Comparison of ENCODE assay signal across 2 cellular contexts in genomic region chr19:12833418-12833746, GRCh38.
TF ChIP-seq lines count a peak whose summit lies in the region.

No MANE protein-coding gene starts in this region.

TF ChIP-seq in HCT116, 20 proteins besides CTCF, POLR2A, EP300 and RAD21 (continued from another document):
- TF ChIP-seq REST (IDR thresholded peaks at IDR 0.05; ENCODE audit: low read depth) (no peak), SRF (IDR thresholded peaks at IDR 0.05; ENCODE audit: low read depth) (no peak), SP1 (IDR thresholded peaks at IDR 0.05; ENCODE audit: low read depth) (no peak; the same call in 1 of the 2 replicates), ELF1 (IDR thresholded peaks at IDR 0.05; ENCODE audit: borderline replicate concordance, low read depth) (no peak), POLR2AphosphoS5 (IDR thresholded peaks at IDR 0.05; ENCODE audit: low read depth, low read length) (no peak), ZNF274 (IDR thresholded peaks at IDR 0.05; ENCODE audit: low read depth, low read length) (no peak), JUND (IDR thresholded peaks at IDR 0.05) (no peak), ZFX (IDR thresholded peaks at IDR 0.05) (no peak), ATF3 (IDR thresholded peaks at IDR 0.05) (no peak)
TF ChIP-seq in HCT116: peak in this region for 0.

TF ChIP-seq in neural cell, 6 proteins besides CTCF, POLR2A, EP300 and RAD21 (continued from another document):
- no peak for TF ChIP-seq REST (IDR thresholded peaks at IDR 0.05; ENCODE audit: borderline replicate concordance)
- TF ChIP-seq MXI1 (conservative IDR thresholded peaks at IDR 0.05; ENCODE audit: poor library complexity, severe bottlenecking) = no peak
